12 cellular contexts compared by ENCODE assay signal in genomic region chr3:189512039-189512438, GRCh38.
DNase-seq lines count a peak whose midpoint lies in the region; ATAC-seq, FAIRE-seq and TF ChIP-seq lines count a peak whose summit lies in the region.
"Had no signal": no experiment of that assay in that cellular context is flagged by ENCODE, and none has a peak within 500 bp of the region (broad histone marks: within the 10 kb centered on the region; RNA-seq: fewer than 3 reads in every experiment).

No MANE protein-coding gene starts in this region.

- H3K4me1 ChIP-seq in A549 = peaks cover 17% of the 10 kb centered on the region
- H3K4me1 ChIP-seq in gastrocnemius medialis = peaks cover 3 to 9% of the 10 kb centered on the region in 2 donors

- H3K4me3 ChIP-seq in A549 (no peak overlapping the region), gastrocnemius medialis (no peak overlapping the region), coronary artery (no peak overlapping the region)
- H3K4me3 ChIP-seq: psoas muscle had no signal

- POLR2A ChIA-PET in A549 (lab: Yijun Ruan, JAX) = no interaction called here

- intact Hi-C loops in gastrocnemius medialis (cut with DNase I; ENCODE audit: low total_unique reads) = no loop called here

- TF ChIP-seq POLR2A in A549 (IDR thresholded peaks at IDR 0.05; ENCODE audit: low read length) = no peak
- TF ChIP-seq POLR2A in gastrocnemius medialis (IDR thresholded peaks at IDR 0.05) = no peak

- H3K36me3 ChIP-seq in gastrocnemius medialis = no peaks in the 10 kb centered on the region

- H3K9me3 ChIP-seq in A549 (no peaks in the 10 kb centered on the region; the same call in 2 of the 3 replicates), gastrocnemius medialis (no peaks in the 10 kb centered on the region)
- H3K9me3 ChIP-seq: psoas muscle had no signal

- peak overlapping the region; percentile 51 to 76; a peak in 4 of 6 replicates for H3K27ac ChIP-seq in A549
- H3K27ac ChIP-seq in gastrocnemius medialis = no peak overlapping the region
- H3K27ac ChIP-seq in coronary artery = no peak overlapping the region
- H3K27ac ChIP-seq: psoas muscle had no signal

- no peak for FAIRE-seq in A549 (lab: Jason Lieb, UNC)
- FAIRE-seq: A204.1 had no signal

- TF ChIP-seq RAD21 in A549 (conservative IDR thresholded peaks at IDR 0.05 in 1 of 2, IDR thresholded peaks at IDR 0.05 in 1 of 2) = no peak

- DNase-seq in A549 (ENCODE audit: low read depth in 1 of 2, low spot score in 1 of 2) (no peak), NAMALWA (ENCODE audit: low spot score) (peak; percentile 80), RKO (ENCODE audit: low spot score) (no peak), gastrocnemius medialis (no peak), NCI-H748 treated with DMSO at 0.1 percent for 48 hours (lab: John Stamatoyannopoulos, UW) (no peak), coronary artery (ENCODE audit: low spot score) (no peak)
- DNase-seq: activated naive CD4-positive, alpha-beta T cell; NCI-H1930; psoas muscle had no signal

- no peak overlapping the region for H3K4me2 ChIP-seq in A549

- 88% methylated on average over 1 of the region's 1 CpG for WGBS in A549 (ENCODE audit: missing lambda C conversion rate)

- H3K27me3 ChIP-seq in gastrocnemius medialis = no peaks in the 10 kb centered on the region

- TF ChIP-seq CTCF in A549 (IDR thresholded peaks at IDR 0.05) (no peak), gastrocnemius medialis (IDR thresholded peaks at IDR 0.05 in 4 of 5, conservative IDR thresholded peaks at IDR 0.05 in 1 of 5) (no peak), coronary artery (IDR thresholded peaks at IDR 0.05) (no peak)

- ATAC-seq in A549 (no peak), GM19324 (IDR thresholded peaks at IDR 0.05; ENCODE audit: low FRiP score, unreplicated experiment) (peak; percentile 78), HG02973 (IDR thresholded peaks at IDR 0.05; ENCODE audit: unreplicated experiment) (peak; percentile 65), gastrocnemius medialis (no peak)
- ATAC-seq: psoas muscle had no signal

- CTCF ChIA-PET in A549 (lab: Yijun Ruan, JAX) = no interaction called here

- in situ Hi-C loops in gastrocnemius medialis (cut with MboI; ENCODE audit: low sequenced_read_pairs in 4 of 4) = no loop called here

- no peak for TF ChIP-seq EP300 in A549 (IDR thresholded peaks at IDR 0.05)

TF ChIP-seq in A549, 52 proteins besides CTCF, POLR2A, EP300 and RAD21:
- no peak for TF ChIP-seq CHD2 (IDR thresholded peaks at IDR 0.05; ENCODE audit: low read length, partially characterized antibody)

Comparison
In these comparisons a context has a peak if more than half of its experiments do, and no peak if none do; other contexts are left out.
1. ATAC-seq: peak in GM19324 (single experiment) and HG02973 (single experiment); none in A549 (0 of 2) and gastrocnemius medialis (0 of 2).
2. H3K27ac ChIP-seq: peak in A549 (2 of 2); none in gastrocnemius medialis (0 of 4) and coronary artery (0 of 2).